Comparison of ENCODE assay signal across 16 cellular contexts in the genomic region with DNA sequence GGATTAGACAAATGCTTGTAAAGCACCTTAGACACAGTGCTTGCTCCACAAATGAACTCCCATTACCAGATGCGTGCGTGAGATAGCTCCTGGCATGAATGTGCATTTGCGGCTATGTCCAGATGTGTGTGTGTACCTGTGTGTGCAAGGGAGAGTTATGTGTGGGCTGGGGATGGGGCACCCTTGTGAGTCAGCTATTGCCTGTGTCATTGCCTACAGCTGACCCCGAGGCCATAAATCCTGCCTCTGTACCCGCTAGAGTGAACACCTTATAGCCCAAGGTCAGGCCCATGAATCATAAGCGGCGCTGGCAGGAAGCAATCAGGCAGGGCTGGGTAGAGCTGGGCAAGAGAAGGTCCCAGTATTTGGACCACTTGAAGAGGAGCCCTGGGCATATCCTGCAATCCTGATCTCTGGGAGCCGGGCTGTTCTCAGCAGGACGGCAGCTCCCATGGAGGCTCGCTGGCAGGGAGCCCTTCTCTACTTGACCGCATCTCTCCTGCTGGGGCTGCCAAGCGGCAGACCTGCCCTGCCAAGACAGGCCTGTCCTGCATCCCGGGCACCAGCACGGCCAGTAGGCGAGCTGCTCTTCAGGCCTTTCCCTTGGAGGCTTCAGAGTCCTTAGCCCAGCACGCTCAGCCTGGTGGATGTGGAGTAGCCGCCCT.
DNase-seq lines count a peak whose midpoint lies in the region; ATAC-seq and TF ChIP-seq lines count a peak whose summit lies in the region.
"Had no signal": no experiment of that assay in that cellular context is flagged by ENCODE, and none has a peak within 500 bp of the region (broad histone marks: within the 10 kb centered on the region; RNA-seq: fewer than 3 reads in every experiment).

No MANE protein-coding gene starts in this region.

- H3K36me3 ChIP-seq in left ventricle myocardium inferior, result no peaks in the 10 kb centered on the region
- no peaks in the 10 kb centered on the region for H3K36me3 ChIP-seq in tibial nerve
- H3K36me3 ChIP-seq: cardiac muscle cell, stomach had no signal

- DNase-seq in Right ventricle myocardium superior (no peak), left ventricle myocardium inferior (no peak), SW480 (ENCODE audit: low spot score) (peak; percentile 73), kidney tubule cell (ENCODE audit: low spot score) (peak; percentile 61), type B pancreatic cell (ENCODE audit: extremely low spot score, unreplicated experiment) (no peak), NK-92 (lab: John Stamatoyannopoulos, UW; ENCODE audit: unreplicated experiment) (no peak), tibial nerve (ENCODE audit: low spot score in 2 of 2) (no peak)
- DNase-seq: activated CD4-positive, alpha-beta T cell treated with anti-CD3 and anti-CD28 coated beads for 4 hours; activated T-cell treated with anti-CD3 and anti-CD28 coated beads for 4 hours; NCI-H2107; NCI-H82; SIG-M5; stomach had no signal

- no peaks in the 10 kb centered on the region for H3K4me1 ChIP-seq in left ventricle myocardium inferior
- no peaks in the 10 kb centered on the region for H3K4me1 ChIP-seq in tibial nerve
- H3K4me1 ChIP-seq: stomach had no signal

- H3K4me1 Mint-ChIP-seq in type B pancreatic cell (ENCODE audit: unreplicated experiment), result peaks cover 5% of the 10 kb centered on the region

- TF ChIP-seq EP300 in tibial nerve (IDR thresholded peaks at IDR 0.05), result no peak

- H3K27ac ChIP-seq in left ventricle myocardium inferior (replicated peaks) (no peak overlapping the region), tibial nerve (no peak overlapping the region)
- H3K27ac ChIP-seq: cardiac muscle cell, stomach had no signal

- H3K36me3 Mint-ChIP-seq in type B pancreatic cell, result no peaks in the 10 kb centered on the region
- H3K36me3 Mint-ChIP-seq: activated naive CD8-positive, alpha-beta T cell had no signal

- peaks cover 34% of the 10 kb centered on the region for H3K27me3 Mint-ChIP-seq in type B pancreatic cell
- H3K27me3 Mint-ChIP-seq: activated naive CD8-positive, alpha-beta T cell had no signal

- no peak overlapping the region for H3K4me3 Mint-ChIP-seq in type B pancreatic cell
- H3K4me3 Mint-ChIP-seq: activated naive CD8-positive, alpha-beta T cell had no signal

- no peak for TF ChIP-seq POLR2A in tibial nerve (IDR thresholded peaks at IDR 0.05)

- WGBS in tibial nerve, 2 donors, result 75 to 84% methylated on average over 15 of the region's 17 CpGs

- H3K9me3 Mint-ChIP-seq in type B pancreatic cell, result no peaks in the 10 kb centered on the region

- peak overlapping the region; percentile 34 for H3K27ac Mint-ChIP-seq in type B pancreatic cell
- H3K27ac Mint-ChIP-seq: activated naive CD8-positive, alpha-beta T cell had no signal

- H3K27me3 ChIP-seq in left ventricle myocardium inferior (ENCODE audit: low read depth) (peaks cover 45% of the 10 kb centered on the region), tibial nerve (peaks cover 0 to 5% of the 10 kb centered on the region in 2 donors)
- H3K27me3 ChIP-seq: cardiac muscle cell had no signal

- H3K9me3 ChIP-seq in left ventricle myocardium inferior (replicated peaks) (no peaks in the 10 kb centered on the region), tibial nerve (no peaks in the 10 kb centered on the region)
- H3K9me3 ChIP-seq: stomach had no signal

- intact Hi-C loops in Right ventricle myocardium superior (cut with DNase I) (no loop called here), left ventricle myocardium inferior (cut with micrococcal nuclease) (no loop called here)

- TF ChIP-seq CTCF in left ventricle myocardium inferior (IDR thresholded peaks at IDR 0.05; ENCODE audit: borderline replicate concordance), result no peak
- TF ChIP-seq CTCF in type B pancreatic cell (conservative IDR thresholded peaks at IDR 0.05), result no peak
- TF ChIP-seq CTCF in tibial nerve (IDR thresholded peaks at IDR 0.05), result no peak

- H3K4me3 ChIP-seq in left ventricle myocardium inferior (no peak overlapping the region), tibial nerve (no peak overlapping the region)
- H3K4me3 ChIP-seq: cardiac muscle cell, stomach had no signal

- ATAC-seq in Right ventricle myocardium superior (ENCODE audit: poor library complexity), result peak; percentile 71
- no peak for ATAC-seq in HG03342 (IDR thresholded peaks at IDR 0.05; ENCODE audit: unreplicated experiment)

Comparison
In these comparisons a context has a peak if more than half of its experiments do, and no peak if none do; other contexts are left out.
1. DNase-seq: peak in SW480 (single experiment) and kidney tubule cell (single experiment); none in Right ventricle myocardium superior (single experiment), left ventricle myocardium inferior (single experiment), type B pancreatic cell (single experiment), NK-92 (single experiment) and tibial nerve (0 of 2).